ENCODE assay signal across 2 cellular contexts in the genomic region with DNA sequence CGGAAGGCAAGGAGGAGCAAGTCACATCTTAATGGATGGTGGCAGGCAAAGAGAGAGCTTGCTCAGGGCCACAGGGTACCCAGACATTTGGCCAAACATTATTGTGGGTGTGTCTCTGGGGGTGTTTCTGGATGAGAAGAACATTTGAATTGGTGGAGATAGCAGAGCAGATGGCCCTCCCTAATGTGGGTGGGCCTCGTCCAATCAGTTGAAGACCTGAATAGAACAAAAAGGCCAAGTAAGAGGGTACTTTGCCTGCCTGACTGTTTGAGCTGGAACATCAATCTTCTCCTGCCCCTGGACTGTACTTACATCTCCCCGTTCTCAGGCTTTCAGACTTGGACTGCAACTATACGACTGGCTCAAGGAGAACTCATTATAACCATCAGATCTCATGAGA.
TF ChIP-seq lines count a peak whose summit lies in the region.

No MANE protein-coding gene starts in this region.

TF ChIP-seq in HEK293, 187 proteins besides CTCF, POLR2A, EP300 and RAD21:
- TF ChIP-seq ZSCAN16 (tag by site-specific recombination; IDR thresholded peaks at IDR 0.05) (no peak), MEIS1 (CRISPR knock-in tag; IDR thresholded peaks at IDR 0.05; ENCODE audit: borderline replicate concordance) (no peak), ZNF530 (tag by site-specific recombination; IDR thresholded peaks at IDR 0.05; ENCODE audit: low read depth) (no peak), ZNF10 (tag by site-specific recombination; IDR thresholded peaks at IDR 0.05) (peak; percentile 97)
- TF ChIP-seq, protein P1, sequence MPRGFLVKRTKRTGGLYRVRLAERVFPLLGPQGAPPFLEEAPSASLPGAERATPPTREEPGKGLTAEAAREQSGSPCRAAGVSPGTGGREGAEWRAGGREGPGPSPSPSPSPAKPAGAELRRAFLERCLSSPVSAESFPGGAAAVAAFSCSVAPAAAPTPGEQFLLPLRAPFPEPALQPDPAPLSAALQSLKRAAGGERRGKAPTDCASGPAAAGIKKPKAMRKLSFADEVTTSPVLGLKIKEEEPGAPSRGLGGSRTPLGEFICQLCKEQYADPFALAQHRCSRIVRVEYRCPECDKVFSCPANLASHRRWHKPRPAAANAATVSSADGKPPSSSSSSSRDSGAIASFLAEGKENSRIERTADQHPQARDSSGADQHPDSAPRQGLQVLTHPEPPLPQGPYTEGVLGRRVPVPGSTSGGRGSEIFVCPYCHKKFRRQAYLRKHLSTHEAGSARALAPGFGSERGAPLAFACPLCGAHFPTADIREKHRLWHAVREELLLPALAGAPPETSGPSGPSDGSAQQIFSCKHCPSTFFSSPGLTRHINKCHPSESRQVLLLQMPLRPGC (tag by site-specific recombination; IDR thresholded peaks at IDR 0.05) = no peak

TF ChIP-seq in K562, 482 proteins besides CTCF, POLR2A, EP300 and RAD21:
- TF ChIP-seq, protein P2, sequence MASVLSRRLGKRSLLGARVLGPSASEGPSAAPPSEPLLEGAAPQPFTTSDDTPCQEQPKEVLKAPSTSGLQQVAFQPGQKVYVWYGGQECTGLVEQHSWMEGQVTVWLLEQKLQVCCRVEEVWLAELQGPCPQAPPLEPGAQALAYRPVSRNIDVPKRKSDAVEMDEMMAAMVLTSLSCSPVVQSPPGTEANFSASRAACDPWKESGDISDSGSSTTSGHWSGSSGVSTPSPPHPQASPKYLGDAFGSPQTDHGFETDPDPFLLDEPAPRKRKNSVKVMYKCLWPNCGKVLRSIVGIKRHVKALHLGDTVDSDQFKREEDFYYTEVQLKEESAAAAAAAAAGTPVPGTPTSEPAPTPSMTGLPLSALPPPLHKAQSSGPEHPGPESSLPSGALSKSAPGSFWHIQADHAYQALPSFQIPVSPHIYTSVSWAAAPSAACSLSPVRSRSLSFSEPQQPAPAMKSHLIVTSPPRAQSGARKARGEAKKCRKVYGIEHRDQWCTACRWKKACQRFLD (CRISPR knock-in tag; IDR thresholded peaks at IDR 0.05) = no peak
- TF ChIP-seq ZNF134 (CRISPR knock-in tag; conservative IDR thresholded peaks at IDR 0.05) = peak; percentile 98
- TF ChIP-seq MYNN (IDR thresholded peaks at IDR 0.05) = no peak
- no peak for TF ChIP-seq MYNN (CRISPR knock-in tag; IDR thresholded peaks at IDR 0.05)
- peak; percentile 49 for TF ChIP-seq RBM25 (IDR thresholded peaks at IDR 0.05; ENCODE audit: low read depth, low read length, severe bottlenecking)
- no peak for TF ChIP-seq MTA1 (IDR thresholded peaks at IDR 0.05; ENCODE audit: borderline replicate concordance)
